1 cellular context compared by ENCODE assay signal in genomic region chr14:105192866-105193731, GRCh38.
TF ChIP-seq lines count a peak whose summit lies in the region.

No MANE protein-coding gene starts in this region.

TF ChIP-seq in IMR-90, 13 proteins besides CTCF, POLR2A, EP300 and RAD21:
- TF ChIP-seq MXI1 (IDR thresholded peaks at IDR 0.05; ENCODE audit: borderline replicate concordance, low read depth, low read length) (no peak), CEBPB (IDR thresholded peaks at IDR 0.05; ENCODE audit: low read depth, low read length) (no peak), SMC3 (IDR thresholded peaks at IDR 0.05; ENCODE audit: low read depth, low read length) (no peak), MAFK (IDR thresholded peaks at IDR 0.05; ENCODE audit: low read depth, low read length) (no peak), NFE2L2 (IDR thresholded peaks at IDR 0.05; ENCODE audit: low read depth, low read length) (no peak), ELK1 (IDR thresholded peaks at IDR 0.05; ENCODE audit: borderline replicate concordance, low read depth, low read length) (no peak), BHLHE40 (IDR thresholded peaks at IDR 0.05; ENCODE audit: low read depth, low read length) (no peak), RCOR1 (IDR thresholded peaks at IDR 0.05; ENCODE audit: insufficient replicate concordance, low read length) (no peak)
